17 cellular contexts compared by ENCODE assay signal in genomic region chr3:127442551-127442950, GRCh38.
DNase-seq lines count a peak whose midpoint lies in the region; ATAC-seq and TF ChIP-seq lines count a peak whose summit lies in the region.
"Had no signal": no experiment of that assay in that cellular context is flagged by ENCODE, and none has a peak within 500 bp of the region (broad histone marks: within the 10 kb centered on the region; RNA-seq: fewer than 3 reads in every experiment).

No MANE protein-coding gene starts in this region.

- no peak overlapping the region for H2AFZ ChIP-seq in osteoblast (ENCODE audit: low read length)

- H3K4me3 ChIP-seq in osteoblast (ENCODE audit: insufficient read depth, low read length): no peak overlapping the region

- peak; percentile 27 for DNase-seq in NCI-H2171 treated with DMSO at 0.1 percent for 48 hours (lab: John Stamatoyannopoulos, UW)
- DNase-seq in NCI-H2171 (lab: John Stamatoyannopoulos, UW): no peak
- peak; percentile 54 for DNase-seq in natural killer cell treated with Interleukin-12 subunit alpha and Interleukin-12 subunit beta and Interleukin-15 and Interleukin-18, amount 100 ng/mL, for 72 hours (ENCODE audit: low spot score)
- no peak for DNase-seq in natural killer cell
- peak; percentile 54 for DNase-seq in osteoblast (ENCODE audit: insufficient read length, low spot score, missing footprints)
- no peak for DNase-seq in NCI-H526 (lab: John Stamatoyannopoulos, UW)
- DNase-seq in activated CD8-positive, alpha-beta T cell treated with anti-CD3 and anti-CD28 coated beads for 36 hours: no peak
- DNase-seq in activated T-helper 1 cell treated with anti-CD3 and anti-CD28 coated beads, Interleukin-12 subunit alpha, Interleukin-12 subunit beta, Interleukin-2, Interleukin-4 antibody, amounts not matched to agents 30 ng/mL and 10 ng/mL and 1 ng/mL, durations not matched to agents 14 hours and 24 hours and 36 hours (ENCODE audit: low spot score): no peak
- DNase-seq: Calu3; CD4-positive, alpha-beta memory T cell; DMS53; KG1; NCI-H1417 treated with DMSO at 0.1 percent for 48 hours; NCI-H2029 treated with DMSO at 0.1 percent for 48 hours; NCI-H510A treated with DMSO at 0.1 percent for 48 hours had no signal

- H3K79me2 ChIP-seq in osteoblast (ENCODE audit: insufficient read depth, low read length): no peaks in the 10 kb centered on the region

- H3K9me3 ChIP-seq in osteoblast (ENCODE audit: low read depth, low read length): no peaks in the 10 kb centered on the region

- peaks cover 0 to 5% of the 10 kb centered on the region in 2 donors for H3K27me3 Mint-ChIP-seq in natural killer cell treated with Interleukin-12 subunit alpha and Interleukin-12 subunit beta and Interleukin-15 and Interleukin-18, amount 100 ng/mL, for 72 hours
- peaks cover 6 to 19% of the 10 kb centered on the region in 2 donors for H3K27me3 Mint-ChIP-seq in natural killer cell (ENCODE audit: low read depth in 2 of 2)
- H3K27me3 Mint-ChIP-seq in activated CD8-positive, alpha-beta T cell treated with anti-CD3 and anti-CD28 coated beads for 36 hours: peaks cover 2% of the 10 kb centered on the region
- H3K27me3 Mint-ChIP-seq in activated T-helper 1 cell treated with anti-CD3 and anti-CD28 coated beads, Interleukin-12 subunit alpha, Interleukin-12 subunit beta, Interleukin-2, Interleukin-4 antibody, amounts not matched to agents 30 ng/mL and 10 ng/mL and 1 ng/mL, durations not matched to agents 14 hours and 24 hours and 36 hours (ENCODE audit: insufficient read depth): no peaks in the 10 kb centered on the region
- H3K27me3 Mint-ChIP-seq: B cell had no signal

- H3K36me3 Mint-ChIP-seq in natural killer cell treated with Interleukin-12 subunit alpha and Interleukin-12 subunit beta and Interleukin-15 and Interleukin-18, amount 100 ng/mL, for 72 hours: no peaks in the 10 kb centered on the region
- H3K36me3 Mint-ChIP-seq in natural killer cell: no peaks in the 10 kb centered on the region
- no peaks in the 10 kb centered on the region for H3K36me3 Mint-ChIP-seq in activated CD8-positive, alpha-beta T cell treated with anti-CD3 and anti-CD28 coated beads for 36 hours (ENCODE audit: low read depth)
- no peaks in the 10 kb centered on the region for H3K36me3 Mint-ChIP-seq in activated T-helper 1 cell treated with anti-CD3 and anti-CD28 coated beads, Interleukin-12 subunit alpha, Interleukin-12 subunit beta, Interleukin-2, Interleukin-4 antibody, amounts not matched to agents 30 ng/mL and 10 ng/mL and 1 ng/mL, durations not matched to agents 14 hours and 24 hours and 36 hours (ENCODE audit: low read depth)
- H3K36me3 Mint-ChIP-seq: CD4-positive, alpha-beta memory T cell had no signal

- H3K4me1 ChIP-seq in osteoblast (ENCODE audit: insufficient read depth, low read length): no peaks in the 10 kb centered on the region

- CTCF ChIA-PET in activated CD8-positive, alpha-beta T cell treated with anti-CD3 and anti-CD28 coated beads for 36 hours (lab: Charles Lee): interaction anchor here (1.1 kb wide), 1 partner anchor 13 kb away, joined by 4 read pairs; no protein-coding TSS in a partner anchor

- H3K4me3 Mint-ChIP-seq in natural killer cell treated with Interleukin-12 subunit alpha and Interleukin-12 subunit beta and Interleukin-15 and Interleukin-18, amount 100 ng/mL, for 72 hours: no peak overlapping the region
- H3K4me3 Mint-ChIP-seq in natural killer cell: no peak overlapping the region
- no peak overlapping the region for H3K4me3 Mint-ChIP-seq in activated CD8-positive, alpha-beta T cell treated with anti-CD3 and anti-CD28 coated beads for 36 hours
- H3K4me3 Mint-ChIP-seq in activated T-helper 1 cell treated with anti-CD3 and anti-CD28 coated beads, Interleukin-12 subunit alpha, Interleukin-12 subunit beta, Interleukin-2, Interleukin-4 antibody, amounts not matched to agents 30 ng/mL and 10 ng/mL and 1 ng/mL, durations not matched to agents 14 hours and 24 hours and 36 hours: no peak overlapping the region
- H3K4me3 Mint-ChIP-seq: B cell; CD4-positive, alpha-beta memory T cell had no signal

- no peaks in the 10 kb centered on the region for H4K20me1 ChIP-seq in osteoblast (ENCODE audit: insufficient read depth, low read length)

- no peaks in the 10 kb centered on the region for H3K27me3 ChIP-seq in osteoblast (ENCODE audit: insufficient read depth, low read length)

- H3K4me2 ChIP-seq in osteoblast (ENCODE audit: insufficient read depth, low read length): no peak overlapping the region

- H3K27ac ChIP-seq in osteoblast (ENCODE audit: low read depth, low read length): no peak overlapping the region
- H3K27ac ChIP-seq: 22Rv1 had no signal

- no peaks in the 10 kb centered on the region for H3K4me1 Mint-ChIP-seq in natural killer cell treated with Interleukin-12 subunit alpha and Interleukin-12 subunit beta and Interleukin-15 and Interleukin-18, amount 100 ng/mL, for 72 hours (ENCODE audit: low read depth in 2 of 2)
- no peaks in the 10 kb centered on the region for H3K4me1 Mint-ChIP-seq in natural killer cell
- H3K4me1 Mint-ChIP-seq in activated CD8-positive, alpha-beta T cell treated with anti-CD3 and anti-CD28 coated beads for 36 hours (ENCODE audit: low read depth): no peaks in the 10 kb centered on the region
- no peaks in the 10 kb centered on the region for H3K4me1 Mint-ChIP-seq in activated T-helper 1 cell treated with anti-CD3 and anti-CD28 coated beads, Interleukin-12 subunit alpha, Interleukin-12 subunit beta, Interleukin-2, Interleukin-4 antibody, amounts not matched to agents 30 ng/mL and 10 ng/mL and 1 ng/mL, durations not matched to agents 14 hours and 24 hours and 36 hours (ENCODE audit: low read depth)
- H3K4me1 Mint-ChIP-seq: B cell; CD4-positive, alpha-beta memory T cell had no signal

- POLR2A ChIA-PET in activated CD8-positive, alpha-beta T cell treated with anti-CD3 and anti-CD28 coated beads for 36 hours (lab: Charles Lee): no interaction called here

- intact Hi-C loops in natural killer cell (cut with micrococcal nuclease): no loop called here
- intact Hi-C loops in activated CD8-positive, alpha-beta T cell treated with anti-CD3 and anti-CD28 coated beads for 36 hours (cut with micrococcal nuclease): no loop called here
- intact Hi-C loops in activated T-helper 1 cell treated with anti-CD3 and anti-CD28 coated beads, Interleukin-12 subunit alpha, Interleukin-12 subunit beta, Interleukin-2, Interleukin-4 antibody, amounts not matched to agents 30 ng/mL and 10 ng/mL and 1 ng/mL, durations not matched to agents 14 hours and 24 hours and 36 hours (cut with micrococcal nuclease): no loop called here

- no peaks in the 10 kb centered on the region for H3K36me3 ChIP-seq in osteoblast (ENCODE audit: insufficient read depth, low read length)

- H3K9me3 Mint-ChIP-seq in natural killer cell treated with Interleukin-12 subunit alpha and Interleukin-12 subunit beta and Interleukin-15 and Interleukin-18, amount 100 ng/mL, for 72 hours: no peaks in the 10 kb centered on the region
- H3K9me3 Mint-ChIP-seq in natural killer cell: no peaks in the 10 kb centered on the region
- H3K9me3 Mint-ChIP-seq in activated CD8-positive, alpha-beta T cell treated with anti-CD3 and anti-CD28 coated beads for 36 hours: no peaks in the 10 kb centered on the region
- no peaks in the 10 kb centered on the region for H3K9me3 Mint-ChIP-seq in activated T-helper 1 cell treated with anti-CD3 and anti-CD28 coated beads, Interleukin-12 subunit alpha, Interleukin-12 subunit beta, Interleukin-2, Interleukin-4 antibody, amounts not matched to agents 30 ng/mL and 10 ng/mL and 1 ng/mL, durations not matched to agents 14 hours and 24 hours and 36 hours

- ATAC-seq in natural killer cell treated with Interleukin-12 subunit alpha and Interleukin-12 subunit beta and Interleukin-15 and Interleukin-18, amount 100 ng/mL, for 72 hours: no peak
- ATAC-seq in natural killer cell: no peak
- no peak for ATAC-seq in activated CD8-positive, alpha-beta T cell treated with anti-CD3 and anti-CD28 coated beads for 36 hours

- no peak for TF ChIP-seq CTCF in natural killer cell (IDR thresholded peaks at IDR 0.05)
- no peak for TF ChIP-seq CTCF in osteoblast (IDR thresholded peaks at IDR 0.05; ENCODE audit: extremely low read depth, low read depth, low read length)
- TF ChIP-seq CTCF in activated CD8-positive, alpha-beta T cell treated with anti-CD3 and anti-CD28 coated beads for 36 hours (IDR thresholded peaks at IDR 0.05): no peak

- no peak overlapping the region for H3K27ac Mint-ChIP-seq in natural killer cell treated with Interleukin-12 subunit alpha and Interleukin-12 subunit beta and Interleukin-15 and Interleukin-18, amount 100 ng/mL, for 72 hours
- no peak overlapping the region for H3K27ac Mint-ChIP-seq in natural killer cell
- no peak overlapping the region for H3K27ac Mint-ChIP-seq in activated CD8-positive, alpha-beta T cell treated with anti-CD3 and anti-CD28 coated beads for 36 hours
- no peak overlapping the region for H3K27ac Mint-ChIP-seq in activated T-helper 1 cell treated with anti-CD3 and anti-CD28 coated beads, Interleukin-12 subunit alpha, Interleukin-12 subunit beta, Interleukin-2, Interleukin-4 antibody, amounts not matched to agents 30 ng/mL and 10 ng/mL and 1 ng/mL, durations not matched to agents 14 hours and 24 hours and 36 hours
- H3K27ac Mint-ChIP-seq: B cell; CD4-positive, alpha-beta memory T cell had no signal

Comparison
In these comparisons a context has a peak if more than half of its experiments do, and no peak if none do; other contexts are left out.
1. DNase-seq: peak in NCI-H2171 treated with DMSO at 0.1 percent for 48 hours (single experiment), natural killer cell treated with Interleukin-12 subunit alpha and Interleukin-12 subunit beta and Interleukin-15 and Interleukin-18, amount 100 ng/mL, for 72 hours (single experiment) and osteoblast (single experiment); none in NCI-H2171 (single experiment), natural killer cell (single experiment), NCI-H526 (0 of 2), activated CD8-positive, alpha-beta T cell treated with anti-CD3 and anti-CD28 coated beads for 36 hours (single experiment) and activated T-helper 1 cell treated with anti-CD3 and anti-CD28 coated beads, Interleukin-12 subunit alpha, Interleukin-12 subunit beta, Interleukin-2, Interleukin-4 antibody, amounts not matched to agents 30 ng/mL and 10 ng/mL and 1 ng/mL, durations not matched to agents 14 hours and 24 hours and 36 hours (single experiment).